Comparison of ENCODE assay signal across 14 cellular contexts in genomic region chr6:113636357-113636824, GRCh38.
DNase-seq lines count a peak whose midpoint lies in the region; ATAC-seq and TF ChIP-seq lines count a peak whose summit lies in the region.
"Had no signal": no experiment of that assay in that cellular context is flagged by ENCODE, and none has a peak within 500 bp of the region (broad histone marks: within the 10 kb centered on the region; RNA-seq: fewer than 3 reads in every experiment).

No MANE protein-coding gene starts in this region.

- ATAC-seq in foreskin keratinocyte = no peak
- ATAC-seq: activated CD8-positive, alpha-beta memory T cell treated with anti-CD3 and anti-CD28 coated beads, Interleukin-2, amount 10 ng/mL, durations not matched to agents 7 days and 5 days; activated naive CD4-positive, alpha-beta T cell treated with anti-CD3 and anti-CD28 coated beads, Interleukin-2, amount 50 U/mL, for 72 hours had no signal

- no peaks in the 10 kb centered on the region for H3K79me2 ChIP-seq in MM.1S (ENCODE audit: low read length)

- no peaks in the 10 kb centered on the region for H3K9me2 ChIP-seq in MM.1S (replicated peaks; ENCODE audit: insufficient read depth, low read length)

- peaks cover 21% of the 10 kb centered on the region for H3F3A ChIP-seq in MM.1S (ENCODE audit: insufficient read depth, low read length)

- H3K9me3 ChIP-seq in MM.1S (replicated peaks; ENCODE audit: insufficient read depth, low read length) = no peaks in the 10 kb centered on the region
- H3K9me3 ChIP-seq: right atrium auricular region had no signal

- no peak overlapping the region for H3K4me3 ChIP-seq in MM.1S (ENCODE audit: low read length)
- H3K4me3 ChIP-seq: right atrium auricular region had no signal

- DNase-seq in ELR (ENCODE audit: low read depth) (peak; percentile 62), RPMI7951 (ENCODE audit: low read depth) (peak; percentile 37), foreskin keratinocyte (peak in 1 of 2 donors; percentile 45), renal cortical epithelial cell (ENCODE audit: low read depth) (peak; percentile 51), hypothalamus (lab: John Stamatoyannopoulos, UW) (no peak), OCI-M1 (lab: John Stamatoyannopoulos, UW) (no peak), MM.1S (no peak)
- no peak for DNase-seq in stimulated activated CD4-positive, alpha-beta T cell treated with anti-CD3 and anti-CD28 coated beads, Interleukin-4, amount 100 ng/mL, for 1 hour
- DNase-seq: activated CD8-positive, alpha-beta memory T cell treated with anti-CD3 and anti-CD28 coated beads, Interleukin-2, amount 10 ng/mL, durations not matched to agents 7 days and 5 days; cortex of kidney; NCI-H1092; NCI-H524 treated with DMSO at 0.1 percent for 48 hours had no signal

- TF ChIP-seq CTCF in foreskin keratinocyte (conservative IDR thresholded peaks at IDR 0.05) = no peak
- no peak for TF ChIP-seq CTCF in MM.1S (IDR thresholded peaks at IDR 0.05; ENCODE audit: low read length)

- H3K27ac ChIP-seq in foreskin keratinocyte = peak overlapping the region; percentile 30
- no peak overlapping the region for H3K27ac ChIP-seq in MM.1S (ENCODE audit: low read length)

- H3K27me3 ChIP-seq in foreskin keratinocyte (no peaks in the 10 kb centered on the region), MM.1S (replicated peaks; ENCODE audit: insufficient read depth, low read length) (no peaks in the 10 kb centered on the region)
- H3K27me3 ChIP-seq: right atrium auricular region had no signal

- no peak overlapping the region for H2AFZ ChIP-seq in MM.1S (ENCODE audit: low read length)

- no peak overlapping the region for H3K4me2 ChIP-seq in MM.1S (ENCODE audit: low read depth, low read length)

- no peaks in the 10 kb centered on the region for H3K36me3 ChIP-seq in MM.1S (replicated peaks; ENCODE audit: insufficient read depth, low read length)
- H3K36me3 ChIP-seq: right atrium auricular region had no signal

- no peaks in the 10 kb centered on the region for H4K20me1 ChIP-seq in MM.1S (ENCODE audit: insufficient read depth, low read length)

- no peak overlapping the region for H3K9ac ChIP-seq in MM.1S (ENCODE audit: low read length)

- H3K4me1 ChIP-seq in foreskin keratinocyte = peaks cover 32% of the 10 kb centered on the region
- peaks cover 40% of the 10 kb centered on the region for H3K4me1 ChIP-seq in MM.1S (ENCODE audit: low read length)

Comparison
In these comparisons a context has a peak if more than half of its experiments do, and no peak if none do; other contexts are left out.
1. DNase-seq: peak in ELR (single experiment), RPMI7951 (single experiment) and renal cortical epithelial cell (single experiment); none in hypothalamus (0 of 51), OCI-M1 (single experiment), MM.1S (single experiment) and stimulated activated CD4-positive, alpha-beta T cell treated with anti-CD3 and anti-CD28 coated beads, Interleukin-4, amount 100 ng/mL, for 1 hour (single experiment).